In genomic region chr2:192394605-192395004, GRCh38 we compare ENCODE assay signal across 21 cellular contexts.
A peak's percentile ranks its signal among the peaks of the same experiment; 100 is the strongest.
DNase-seq lines count a peak whose midpoint lies in the region; ATAC-seq, FAIRE-seq and TF ChIP-seq lines count a peak whose summit lies in the region.
"Had no signal": no experiment of that assay in that cellular context is flagged by ENCODE, and none has a peak within 500 bp of the region (broad histone marks: within the 10 kb centered on the region; RNA-seq: fewer than 3 reads in every experiment).

No MANE protein-coding gene starts in this region.

- no peak overlapping the region for H3K27ac ChIP-seq in IMR-90 (ENCODE audit: insufficient read depth, low read length)
- no peak overlapping the region for H3K27ac ChIP-seq in small intestine (ENCODE audit: low read depth in 1 of 2, low read length in 1 of 2)
- H3K27ac ChIP-seq: BLaER1, C4-2B had no signal

- H4K91ac ChIP-seq in IMR-90 (ENCODE audit: insufficient read depth, low read depth, low read length): no peak overlapping the region

- intact Hi-C loops in IMR-90 (cut with micrococcal nuclease): no loop called here
- intact Hi-C loops in activated T-helper 2 cell treated with anti-CD3 and anti-CD28 coated beads, Interferon-gamma antibody, Interleukin-2, Interleukin-4, amounts not matched to agents 10 μg/mL and 5 μg/mL and 100 μg/mL, durations not matched to agents 14 hours and 24 hours and 36 hours (cut with micrococcal nuclease): no loop called here

- H3K27me3 ChIP-seq in IMR-90 (ENCODE audit: control insufficient read depth, insufficient read depth, low read length): no peaks in the 10 kb centered on the region
- no peaks in the 10 kb centered on the region for H3K27me3 ChIP-seq in small intestine (ENCODE audit: control insufficient read depth in 2 of 2, insufficient read depth in 2 of 2, low read length in 2 of 2)
- H3K27me3 ChIP-seq: BLaER1 had no signal

- H4K5ac ChIP-seq in IMR-90 (ENCODE audit: low read depth, low read length): no peak overlapping the region

- no peaks in the 10 kb centered on the region for H4K20me1 ChIP-seq in IMR-90 (ENCODE audit: insufficient read depth, low read length)
- H4K20me1 ChIP-seq: BLaER1 had no signal

- BruUV-seq in IMR-90 (replicated peaks; lab: Mats Ljungman, UMichigan): no TSS peak

- no peak overlapping the region for H3K27ac Mint-ChIP-seq in nephron progenitor cell
- H3K27ac Mint-ChIP-seq in activated T-helper 2 cell treated with anti-CD3 and anti-CD28 coated beads, Interferon-gamma antibody, Interleukin-2, Interleukin-4, amounts not matched to agents 10 μg/mL and 5 μg/mL and 100 μg/mL, durations not matched to agents 14 hours and 24 hours and 36 hours: no peak overlapping the region
- H3K27ac Mint-ChIP-seq: B cell; CD4-positive, CD25-positive, alpha-beta regulatory T cell; CD8-positive, alpha-beta T cell; GM23338; H9 had no signal

- H3K56ac ChIP-seq in IMR-90 (ENCODE audit: extremely low read depth, insufficient read depth, low read length): no peak overlapping the region

- no peak for TF ChIP-seq RAD21 in IMR-90 (IDR thresholded peaks at IDR 0.05; ENCODE audit: low read length)

- no peak overlapping the region for H3K4me3 Mint-ChIP-seq in nephron progenitor cell
- no peak overlapping the region for H3K4me3 Mint-ChIP-seq in activated T-helper 2 cell treated with anti-CD3 and anti-CD28 coated beads, Interferon-gamma antibody, Interleukin-2, Interleukin-4, amounts not matched to agents 10 μg/mL and 5 μg/mL and 100 μg/mL, durations not matched to agents 14 hours and 24 hours and 36 hours (ENCODE audit: low read depth)
- H3K4me3 Mint-ChIP-seq: B cell; CD4-positive, CD25-positive, alpha-beta regulatory T cell; CD8-positive, alpha-beta T cell; GM23338; H9 had no signal

- TF ChIP-seq CTCF in IMR-90 (conservative IDR thresholded peaks at IDR 0.05; ENCODE audit: low read depth, low read length) (no peak), nephron progenitor cell (IDR thresholded peaks at IDR 0.05) (no peak)

- H3K9ac ChIP-seq in IMR-90 (ENCODE audit: low read depth, low read length): no peak overlapping the region
- H3K9ac ChIP-seq: BLaER1 had no signal

- no peak overlapping the region for H2AFZ ChIP-seq in IMR-90 (replicated peaks; ENCODE audit: low read length, poor library complexity)
- H2AFZ ChIP-seq: GM23338 had no signal

- no peak overlapping the region for H4K8ac ChIP-seq in IMR-90 (ENCODE audit: low read depth in 2 of 2, low read length in 2 of 2)

- H3K36me3 ChIP-seq in IMR-90 (ENCODE audit: control insufficient read depth, insufficient read depth, low read length) (no peaks in the 10 kb centered on the region), small intestine (ENCODE audit: control insufficient read depth in 2 of 2, insufficient read depth in 2 of 2, low read length in 2 of 2) (no peaks in the 10 kb centered on the region)
- H3K36me3 ChIP-seq: BLaER1 had no signal

- H3K4me1 Mint-ChIP-seq in nephron progenitor cell: no peaks in the 10 kb centered on the region
- H3K4me1 Mint-ChIP-seq in activated T-helper 2 cell treated with anti-CD3 and anti-CD28 coated beads, Interferon-gamma antibody, Interleukin-2, Interleukin-4, amounts not matched to agents 10 μg/mL and 5 μg/mL and 100 μg/mL, durations not matched to agents 14 hours and 24 hours and 36 hours (ENCODE audit: low read depth): no peaks in the 10 kb centered on the region
- H3K4me1 Mint-ChIP-seq: B cell; CD4-positive, CD25-positive, alpha-beta regulatory T cell; GM23338; H9 had no signal

- H3K4me1 ChIP-seq in IMR-90 (ENCODE audit: control insufficient read depth, insufficient read depth, low read length) (no peaks in the 10 kb centered on the region), small intestine (ENCODE audit: control insufficient read depth in 2 of 2, insufficient read depth in 1 of 2, low read depth in 1 of 2, low read length in 1 of 2) (no peaks in the 10 kb centered on the region)
- H3K4me1 ChIP-seq: BLaER1, Caco-2 had no signal

- no peak overlapping the region for H3K14ac ChIP-seq in IMR-90 (replicated peaks; ENCODE audit: low read depth, low read length)

- no CpG with 5 or more reads among the region's 3 CpGs for WGBS in IMR-90 (ENCODE audit: extremely low coverage in 2 of 2, insufficient read length in 1 of 2), 2 experiments
- WGBS in small intestine, 3 donors: 87 to 90% (median 89%) methylated on average over 3 of the region's 3 CpGs

- H2BK120ac ChIP-seq in IMR-90 (ENCODE audit: low read depth, low read length): no peak overlapping the region

- no peak overlapping the region for H3K4ac ChIP-seq in IMR-90 (ENCODE audit: low read depth, low read length)

- H3K4me2 ChIP-seq in IMR-90 (ENCODE audit: low read depth, low read length): no peak overlapping the region
- H3K4me2 ChIP-seq: BLaER1, GM23338 had no signal

- in situ Hi-C loops in IMR-90 (cut with MboI; ENCODE audit: low sequenced_read_pairs): no loop called here

- no peak for TF ChIP-seq POLR2A in IMR-90 (IDR thresholded peaks at IDR 0.05; ENCODE audit: low read depth, low read length)

- ATAC-seq in IMR-90 (ENCODE audit: low read depth): no peak
- ATAC-seq: CD8-positive, alpha-beta T cell; GM23338; HCT116 had no signal

- FAIRE-seq in A204.1 (lab: Jason Lieb, UNC) (peak; percentile 59), frontal cortex (lab: Jason Lieb, UNC) (peak; percentile 64), small intestine (lab: Jason Lieb, UNC) (peak; percentile 84)
- FAIRE-seq: G401.6, GM12892 had no signal

- H2BK20ac ChIP-seq in IMR-90 (ENCODE audit: low read depth, low read length): no peak overlapping the region

- peaks cover 4% of the 10 kb centered on the region for H3K9me3 Mint-ChIP-seq in nephron progenitor cell
- H3K9me3 Mint-ChIP-seq in activated T-helper 2 cell treated with anti-CD3 and anti-CD28 coated beads, Interferon-gamma antibody, Interleukin-2, Interleukin-4, amounts not matched to agents 10 μg/mL and 5 μg/mL and 100 μg/mL, durations not matched to agents 14 hours and 24 hours and 36 hours: no peaks in the 10 kb centered on the region
- H3K9me3 Mint-ChIP-seq: GM23338 had no signal

- CTCF ChIA-PET in IMR-90 (lab: Yijun Ruan, JAX): no interaction called here

- H2AK5ac ChIP-seq in IMR-90 (ENCODE audit: low read depth, low read length): no peak overlapping the region

- dilution Hi-C loops in IMR-90 (cut with HindIII; ENCODE audit: low sequenced_read_pairs, unreplicated experiment): no loop called here

- no peak overlapping the region for H2BK5ac ChIP-seq in IMR-90 (ENCODE audit: low read depth, low read length, poor library complexity, severe bottlenecking)

- H3K79me1 ChIP-seq in IMR-90 (ENCODE audit: low read depth in 1 of 2, low read length in 2 of 2): no peaks in the 10 kb centered on the region

- H3K9me3 ChIP-seq in IMR-90 (ENCODE audit: control insufficient read depth, insufficient read depth, low read length) (no peaks in the 10 kb centered on the region), small intestine (ENCODE audit: control insufficient read depth, low read depth) (no peaks in the 10 kb centered on the region)
- H3K9me3 ChIP-seq: BLaER1, Caco-2 had no signal

- no peaks in the 10 kb centered on the region for H3K9me1 ChIP-seq in IMR-90 (ENCODE audit: insufficient read depth, low read length)

- POLR2A ChIA-PET in IMR-90 (lab: Charles Lee; ENCODE audit: unreplicated experiment): no interaction called here

- H3K27me3 Mint-ChIP-seq in nephron progenitor cell (ENCODE audit: low read depth, poor library complexity): no peaks in the 10 kb centered on the region
- H3K27me3 Mint-ChIP-seq in activated T-helper 2 cell treated with anti-CD3 and anti-CD28 coated beads, Interferon-gamma antibody, Interleukin-2, Interleukin-4, amounts not matched to agents 10 μg/mL and 5 μg/mL and 100 μg/mL, durations not matched to agents 14 hours and 24 hours and 36 hours (ENCODE audit: low read depth): no peaks in the 10 kb centered on the region
- H3K27me3 Mint-ChIP-seq: B cell; CD4-positive, CD25-positive, alpha-beta regulatory T cell had no signal

- no peak overlapping the region for H3K18ac ChIP-seq in IMR-90 (ENCODE audit: low read depth, low read length)

- no peaks in the 10 kb centered on the region for H3K36me3 Mint-ChIP-seq in nephron progenitor cell (ENCODE audit: low read depth)
- H3K36me3 Mint-ChIP-seq in activated T-helper 2 cell treated with anti-CD3 and anti-CD28 coated beads, Interferon-gamma antibody, Interleukin-2, Interleukin-4, amounts not matched to agents 10 μg/mL and 5 μg/mL and 100 μg/mL, durations not matched to agents 14 hours and 24 hours and 36 hours (ENCODE audit: low read depth): no peaks in the 10 kb centered on the region
- H3K36me3 Mint-ChIP-seq: CD4-positive, CD25-positive, alpha-beta regulatory T cell; CD8-positive, alpha-beta T cell had no signal

- H2AK9ac ChIP-seq in IMR-90 (replicated peaks; ENCODE audit: low read depth, low read length, poor library complexity): no peak overlapping the region

- no peak overlapping the region for H3K23ac ChIP-seq in IMR-90 (ENCODE audit: low read depth, low read length)

- no peak overlapping the region for H2BK15ac ChIP-seq in IMR-90 (ENCODE audit: low read depth, low read length)

- H3K4me3 ChIP-seq in IMR-90 (ENCODE audit: insufficient read depth, low read depth, low read length): no peak overlapping the region
- H3K4me3 ChIP-seq in small intestine (ENCODE audit: low read depth in 1 of 2, low read length in 2 of 2): no peak overlapping the region
- H3K4me3 ChIP-seq: BLaER1, GM23338 had no signal

- no peak for DNase-seq in IMR-90
- no peak for DNase-seq in frontal cortex (ENCODE audit: low spot score in 2 of 2)
- DNase-seq in small intestine: no peak
- no peak for DNase-seq in nephron progenitor cell
- DNase-seq in HT-29 (ENCODE audit: low spot score): no peak
- DNase-seq in activated T-helper 2 cell treated with anti-CD3 and anti-CD28 coated beads, Interferon-gamma antibody, Interleukin-2, Interleukin-4, amounts not matched to agents 10 μg/mL and 5 μg/mL and 100 μg/mL, durations not matched to agents 14 hours and 24 hours and 36 hours (ENCODE audit: low spot score): no peak
- DNase-seq: 8988T; Caco-2; CD4-positive, CD25-positive, alpha-beta regulatory T cell; CD8-positive, alpha-beta T cell; DMS153; DND-41; H9 had no signal

TF ChIP-seq in IMR-90, 13 proteins besides CTCF, POLR2A, EP300 and RAD21:
- TF ChIP-seq MXI1 (IDR thresholded peaks at IDR 0.05; ENCODE audit: borderline replicate concordance, low read depth, low read length) (no peak), MAFK (IDR thresholded peaks at IDR 0.05; ENCODE audit: low read depth, low read length) (peak; percentile 19; the same call in 1 of the 2 replicates)
